ENCODE assay signal across 8 cellular contexts in the genomic region with DNA sequence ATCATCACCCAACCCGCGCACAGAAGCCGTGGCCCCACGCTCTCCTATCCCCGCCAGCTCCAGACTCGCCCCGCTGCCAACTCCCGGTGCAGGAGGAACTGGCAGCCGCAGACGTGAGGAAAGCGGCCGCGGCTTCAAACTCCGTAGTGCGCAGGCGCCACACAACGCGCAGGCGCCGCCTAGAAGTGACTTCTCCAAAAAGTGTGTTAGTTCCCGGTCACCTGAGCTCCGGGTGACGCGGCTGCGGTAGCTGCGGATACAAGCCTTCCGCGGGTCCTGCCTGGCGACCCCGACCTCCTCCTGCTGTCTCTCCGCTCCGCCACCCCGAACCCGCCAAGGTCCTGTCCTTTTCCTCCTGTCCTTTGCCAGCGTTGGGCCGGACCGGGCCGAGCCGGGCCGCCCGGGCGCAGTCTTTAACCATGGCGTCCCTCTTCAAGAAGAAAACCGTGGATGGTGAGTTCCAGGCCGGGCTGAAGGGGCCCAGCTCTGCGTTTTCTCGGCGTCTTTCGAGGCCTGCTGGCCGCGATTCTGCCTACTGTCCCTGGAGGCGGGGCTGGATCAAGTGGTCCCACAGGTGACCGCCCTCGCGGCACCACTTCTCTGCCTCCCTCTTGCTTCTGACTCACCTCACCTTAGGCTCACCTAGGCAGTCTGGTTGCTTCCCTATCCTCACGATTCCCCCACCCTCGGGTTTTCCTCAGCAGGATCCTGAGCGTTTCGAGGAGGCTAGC. TPM values are rescaled to one million over a fixed set of nuclear protein-coding genes. Genes with fewer than 3 reads are reported as not detected.
DNase-seq lines count a peak whose midpoint lies in the region; ATAC-seq, FAIRE-seq and TF ChIP-seq lines count a peak whose summit lies in the region.

A gene with protein sequence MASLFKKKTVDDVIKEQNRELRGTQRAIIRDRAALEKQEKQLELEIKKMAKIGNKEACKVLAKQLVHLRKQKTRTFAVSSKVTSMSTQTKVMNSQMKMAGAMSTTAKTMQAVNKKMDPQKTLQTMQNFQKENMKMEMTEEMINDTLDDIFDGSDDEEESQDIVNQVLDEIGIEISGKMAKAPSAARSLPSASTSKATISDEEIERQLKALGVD (plus strand): TSS at position 206 of the 731 bp plus-strand sequence. CDS start 214 bp downstream, at position 420.

- H3K27ac Mint-ChIP-seq in CD4-positive, alpha-beta T cell = peak within 1 kb of the TSS; percentile 93

- H3K79me2 ChIP-seq in HepG2 (ENCODE audit: insufficient read depth, low read length) = peaks cover 48% of the 10 kb centered on the region

- ATAC-seq in CD4-positive, alpha-beta T cell (ENCODE audit: poor library complexity) = peak; percentile 91
- ATAC-seq in GM19452 (IDR thresholded peaks at IDR 0.05; ENCODE audit: unreplicated experiment) (peak; percentile 97), HG03575 (IDR thresholded peaks at IDR 0.05; ENCODE audit: extremely low read depth, insufficient number of reproducible peaks, low FRiP score, unreplicated experiment) (peak; percentile 97), HepG2 (peak; percentile 97)

- peaks cover 2% of the 10 kb centered on the region for H3K9me3 Mint-ChIP-seq in CD4-positive, alpha-beta T cell

- BruUV-seq in HepG2 (replicated peaks; lab: Mats Ljungman, UMichigan) = no TSS peak

- peak within 1 kb of the TSS; percentile 86 for H3K4me2 ChIP-seq in HepG2 (ENCODE audit: low read depth, low read length)

- H3K4me1 Mint-ChIP-seq in CD4-positive, alpha-beta T cell (ENCODE audit: low read depth) = peaks cover 53% of the 10 kb centered on the region

- peak; percentile 76 to 85 for TF ChIP-seq POLR2A in HepG2 (IDR thresholded peaks at IDR 0.05; ENCODE audit: insufficient read depth in 1 of 2, low read depth in 2 of 2, low read length in 2 of 2)

- H3K36me3 Mint-ChIP-seq in CD4-positive, alpha-beta T cell (ENCODE audit: low read depth) = peaks cover 18% of the 10 kb centered on the region

- peak within 1 kb of the TSS; percentile 65 for H3K27ac ChIP-seq in CD4-positive, alpha-beta T cell (ENCODE audit: low read depth, low read length)
- peak within 1 kb of the TSS; percentile 76 for H3K27ac ChIP-seq in HepG2 (ENCODE audit: extremely low read length, insufficient read depth, low read length)

- H3K27me3 ChIP-seq in CD4-positive, alpha-beta T cell (ENCODE audit: control insufficient read depth, insufficient read depth, low read length) = peaks cover 7% of the 10 kb centered on the region
- H3K27me3 ChIP-seq in HepG2 (ENCODE audit: control insufficient read depth in 1 of 2, insufficient read depth in 2 of 2, low read length in 2 of 2) = no peaks in the 10 kb centered on the region; a peak in 1 of 5 replicates

- TF ChIP-seq CTCF in CD4-positive, alpha-beta T cell (IDR thresholded peaks at IDR 0.05) = no peak
- TF ChIP-seq CTCF in HepG2 (CRISPR knock-in tag; IDR thresholded peaks at IDR 0.05) = no peak

- H3K4me3 ChIP-seq in HepG2 (replicated peaks in 1 of 3; ENCODE audit: insufficient read depth in 1 of 3, low read depth in 2 of 3, low read length in 3 of 3) = peak within 1 kb of the TSS; percentile 78 to 97 (median 88)

- no peak for FAIRE-seq in HepG2 (lab: Jason Lieb, UNC)

- no peak for TF ChIP-seq RAD21 in HepG2 (CRISPR knock-in tag; IDR thresholded peaks at IDR 0.05)

- in situ Hi-C loops in HepG2 (cut with HindIII; ENCODE audit: extremely low pct_ligation_motif_present, low pct_unique_long_range_greater_than_20kb) = no loop called here

- peaks cover 1 to 5% of the 10 kb centered on the region in 2 experiments; a peak in 2 of 5 replicates for H3K36me3 ChIP-seq in HepG2 (replicated peaks in 1 of 2; ENCODE audit: control insufficient read depth in 1 of 2, insufficient read depth in 2 of 2, low read length in 2 of 2)

- H3K9me3 ChIP-seq in CD4-positive, alpha-beta T cell (ENCODE audit: control insufficient read depth, low read length) = no peaks in the 10 kb centered on the region
- H3K9me3 ChIP-seq in HepG2 (ENCODE audit: low read length) = no peaks in the 10 kb centered on the region

- WGBS in HepG2 (ENCODE audit: low lambda C conversion rate) = 2% methylated on average over 21 of the region's 59 CpGs

- POLR2A ChIA-PET in CD4-positive, alpha-beta T cell (lab: Charles Lee) = interaction anchor here (0.6 to 1.5 kb wide), 6 partner anchors 32 to 923 kb away, joined by 3 to 12 read pairs (median 4); a partner anchor contains a TSS
- POLR2A ChIA-PET in HepG2 (lab: Yijun Ruan, JAX) = interaction anchor here (1.3 kb wide), 1 partner anchor 18 kb away, joined by 4 read pairs; no protein-coding TSS in a partner anchor

- H3K4me3 Mint-ChIP-seq in CD4-positive, alpha-beta T cell = peak within 1 kb of the TSS; percentile 97

- peak within 1 kb of the TSS; percentile 88 for H3K9ac ChIP-seq in HepG2 (ENCODE audit: insufficient read depth, low read depth, low read length)

- H3K4me1 ChIP-seq in HepG2 (ENCODE audit: insufficient read depth, low read length) = peaks cover 24% of the 10 kb centered on the region

- intact Hi-C loops in CD4-positive, alpha-beta T cell (cut with DNase I, micrococcal nuclease) = loop anchor here in 1 of 2 experiments (5.0 kb wide), 1 partner anchor 920 kb away; a partner anchor contains a TSS
- intact Hi-C loops in HepG2 (cut with micrococcal nuclease; ENCODE audit: unreplicated experiment) = loop anchor here (5.0 kb wide), 1 partner anchor 60 kb away; no protein-coding TSS in a partner anchor

- H3K27me3 Mint-ChIP-seq in CD4-positive, alpha-beta T cell = peaks cover 13% of the 10 kb centered on the region

- peak within 1 kb of the TSS; percentile 95 for H2AFZ ChIP-seq in HepG2 (ENCODE audit: low read length)

- no peaks in the 10 kb centered on the region for H4K20me1 ChIP-seq in HepG2 (ENCODE audit: insufficient read depth, low read length)

- TF ChIP-seq EP300 in HepG2 (IDR thresholded peaks at IDR 0.05; ENCODE audit: low read depth in 2 of 2, low read length in 2 of 2) (no peak), HepG2 (CRISPR knock-in tag; IDR thresholded peaks at IDR 0.05; ENCODE audit: borderline replicate concordance) (no peak)

- CTCF ChIA-PET in CD4-positive, alpha-beta T cell (lab: Charles Lee) = no interaction called here
- CTCF ChIA-PET in HepG2 (lab: Yijun Ruan, JAX; ENCODE audit: low intra/inter-chr PET ratio, low total read pairs) = no interaction called here

- DNase-seq in CD4-positive, alpha-beta T cell = peak; percentile 86 to 93 (median 89)
- DNase-seq in NCI-H82 (lab: John Stamatoyannopoulos, UW) (peak; percentile 89), dermis microvascular lymphatic vessel endothelial cell (ENCODE audit: low read depth in 2 of 2) (peak; percentile 79 to 95), HepG2 (ENCODE audit: low spot score) (peak; percentile 81)
- peak; percentile 88 to 91 for DNase-seq in activated CD4-positive, alpha-beta T cell treated with anti-CD3 and anti-CD28 coated beads, Interleukin-2, amount 50 U/mL, for 48 hours
- DNase-seq in stimulated activated CD4-positive, alpha-beta T cell treated with anti-CD3 and anti-CD28 coated beads, Interleukin-2, amount 100 ng/mL, for 48 hours = peak; percentile 83 to 85

TF ChIP-seq in HepG2, 621 proteins besides CTCF, POLR2A, EP300 and RAD21 (continues in another document):
- TF ChIP-seq ZNF225 (CRISPR knock-in tag; IDR thresholded peaks at IDR 0.05) (no peak), TAF1 (CRISPR knock-in tag; IDR thresholded peaks at IDR 0.05) (peak; percentile 84), YY1 (IDR thresholded peaks at IDR 0.05; ENCODE audit: insufficient read depth, insufficient replicate concordance, low read depth, low read length) (peak; percentile 53), MYC (CRISPR knock-in tag; IDR thresholded peaks at IDR 0.05; ENCODE audit: borderline replicate concordance) (0 out of 2 replicates have a peak, but pooled peaks have one; percentile 24)

RNA-seq across cellular contexts. Expression of the gene that starts here (rescaled TPM):
- total RNA-seq in CD4-positive, alpha-beta T cell = 10 to 100 TPM; 24.7 to 31.5 TPM
- 13.7 and 14.1 TPM in 2 replicates for total RNA-seq in dermis microvascular lymphatic vessel endothelial cell
- total RNA-seq in HepG2 (2016; rRNA removed; fragmentation: Illumina TruSeq; extraction: Trizol) = 33.5 and 47.3 TPM in 2 replicates
- 4.5 and 6.1 TPM in 2 replicates for total RNA-seq in HepG2 (2016; cell fraction: cytosol; rRNA removed; fragmentation: Illumina TruSeq; extraction: Trizol; ENCODE audit: low read depth)
- 31.4 and 50.4 TPM in 2 replicates for total RNA-seq in HepG2 (2016; cell fraction: insoluble cytoplasmic fraction; rRNA removed; fragmentation: Illumina TruSeq; extraction: Trizol)
- 10.8 and 13.9 TPM in 2 replicates for total RNA-seq in HepG2 (2016; cell fraction: membrane; rRNA removed; fragmentation: Illumina TruSeq; extraction: Trizol)
- 14.6 and 16.4 TPM in 2 replicates for total RNA-seq in HepG2 (2016; cell fraction: nucleus; rRNA removed; fragmentation: Illumina TruSeq; extraction: Trizol)
- 6.2 and 6.9 TPM in 2 replicates for polyA plus RNA-seq in HepG2 (2011; rRNA removed)
- 7.1 and 8.0 TPM in 2 replicates for polyA plus RNA-seq in HepG2 (2011; cell fraction: cytosol; rRNA removed)
- 3.6 and 6.0 TPM in 2 replicates for polyA plus RNA-seq in HepG2 (2011; cell fraction: nucleus; rRNA removed)
- polyA plus RNA-seq in HepG2 (2012) = 13.5 and 15.1 TPM in 2 replicates
- 2.3 and 2.6 TPM in 2 replicates for polyA plus RNA-seq in HepG2 (2016; cell fraction: cytosol; fragmentation: Illumina TruSeq; extraction: Trizol; ENCODE audit: low read depth)
- polyA plus RNA-seq in HepG2 (2016; cell fraction: insoluble cytoplasmic fraction; fragmentation: Illumina TruSeq; extraction: Trizol; ENCODE audit: low read depth) = 49.7 and 57.0 TPM in 2 replicates
- polyA plus RNA-seq in HepG2 (2016; cell fraction: membrane; fragmentation: Illumina TruSeq; extraction: Trizol; ENCODE audit: low read depth) = 7.4 and 7.6 TPM in 2 replicates
- 19.0 and 21.6 TPM in 2 replicates for polyA plus RNA-seq in HepG2 (2016; cell fraction: nucleus; fragmentation: Illumina TruSeq; extraction: Trizol; ENCODE audit: insufficient read depth, low read depth)
- polyA minus RNA-seq in HepG2 (2011; rRNA and poly(A)+ RNA removed; ENCODE audit: low replicate concordance) = 2.2 TPM in 2 replicates
- polyA minus RNA-seq in HepG2 (2011; cell fraction: cytosol; rRNA and poly(A)+ RNA removed) = 11.3 and 14.9 TPM in 2 replicates
- polyA minus RNA-seq in HepG2 (2011; cell fraction: nucleus; rRNA and poly(A)+ RNA removed) = 9.3 and 14.0 TPM in 2 replicates

Comparison
In these comparisons a context has a peak if more than half of its experiments do, and no peak if none do; other contexts are left out.
1. Peak in every context shown above with its lines: DNase-seq, ATAC-seq, H3K4me3 ChIP-seq and H3K27ac ChIP-seq.